In the genomic region with DNA sequence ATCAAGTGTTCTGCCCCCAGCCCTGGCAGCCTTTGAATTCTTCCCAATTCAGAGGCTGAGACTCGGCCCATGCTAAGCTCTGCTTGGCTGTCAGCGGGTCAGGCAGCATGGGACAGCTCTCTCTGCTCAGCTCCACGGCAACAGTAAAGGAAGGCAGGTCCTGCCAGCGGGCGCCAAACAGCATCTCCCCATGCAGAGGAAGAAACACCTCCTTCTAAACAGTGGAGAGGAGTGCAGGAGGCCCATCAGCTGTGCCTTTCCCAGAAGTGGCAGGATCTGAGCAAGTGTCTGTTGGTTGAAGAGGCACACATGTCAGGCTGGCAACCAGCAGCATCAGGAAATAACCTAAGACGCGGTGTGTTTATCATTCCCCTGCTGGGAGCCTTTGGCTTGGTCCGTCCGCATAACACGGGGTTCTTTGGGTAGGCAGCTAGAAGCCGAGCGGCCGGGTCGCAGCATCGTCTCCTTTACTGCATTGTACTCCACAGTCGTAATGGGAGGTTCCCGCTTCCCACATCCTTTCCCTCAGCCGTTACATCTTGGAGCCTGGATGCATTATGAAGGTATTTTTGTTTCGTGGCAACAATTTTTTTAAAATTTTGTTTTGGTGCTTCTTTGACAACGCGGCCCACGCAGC, we compare ENCODE assay signal across 9 cellular contexts. TPM values are rescaled to one million over a fixed set of nuclear protein-coding genes. Genes with fewer than 3 reads are reported as not detected.
DNase-seq lines count a peak whose midpoint lies in the region; ATAC-seq and TF ChIP-seq lines count a peak whose summit lies in the region.
"Had no signal": no experiment of that assay in that cellular context is flagged by ENCODE, and none has a peak within 500 bp of the region (broad histone marks: within the 10 kb centered on the region; RNA-seq: fewer than 3 reads in every experiment).

No MANE protein-coding gene starts in this region.

- H3K36me3 ChIP-seq in stomach (peaks cover 33 to 91% (median 89%) of the 10 kb centered on the region in 4 donors), Caco-2 (ENCODE audit: control insufficient read depth, insufficient read depth, low read length) (no peaks in the 10 kb centered on the region)

- H3K4me1 ChIP-seq in stomach (peaks cover 0 to 34% (median 8%) of the 10 kb centered on the region in 4 donors), Caco-2 (no peaks in the 10 kb centered on the region)

- CTCF ChIA-PET in Caco-2 (lab: Charles Lee), result no interaction called here

- no peaks in the 10 kb centered on the region for H3K36me3 Mint-ChIP-seq in IgD-negative memory B cell
- peaks cover 46% of the 10 kb centered on the region for H3K36me3 Mint-ChIP-seq in Caco-2 (ENCODE audit: insufficient read depth, unreplicated experiment)

- H3K27me3 Mint-ChIP-seq in IgD-negative memory B cell (no peaks in the 10 kb centered on the region), Caco-2 (ENCODE audit: insufficient read depth, unreplicated experiment) (no peaks in the 10 kb centered on the region)

- H3K27ac Mint-ChIP-seq in IgD-negative memory B cell (peak overlapping the region; percentile 94 to 99 (median 98)), Caco-2 (ENCODE audit: unreplicated experiment) (no peak overlapping the region)

- ATAC-seq in HG02938 (IDR thresholded peaks at IDR 0.05; ENCODE audit: unreplicated experiment), result no peak
- ATAC-seq in GM18870 (IDR thresholded peaks at IDR 0.05; ENCODE audit: unreplicated experiment), result no peak

- no peak for TF ChIP-seq POLR2A in stomach (IDR thresholded peaks at IDR 0.05)

- no TSS peak for BruUV-seq in Caco-2 (replicated peaks; lab: Mats Ljungman, UMichigan)

- no peaks in the 10 kb centered on the region for H3K9me3 Mint-ChIP-seq in IgD-negative memory B cell
- H3K9me3 Mint-ChIP-seq in Caco-2 (ENCODE audit: unreplicated experiment), result no peaks in the 10 kb centered on the region

- TF ChIP-seq EP300 in stomach (IDR thresholded peaks at IDR 0.05), result no peak

- H3K9me3 ChIP-seq in stomach, result no peaks in the 10 kb centered on the region
- no peaks in the 10 kb centered on the region for H3K9me3 ChIP-seq in Caco-2

- H3K4me3 ChIP-seq in stomach (no peak overlapping the region), Caco-2 (ENCODE audit: low read depth, low read length) (no peak overlapping the region)

- peak overlapping the region; percentile 50 for H3K27ac ChIP-seq in layer of hippocampus (ENCODE audit: low read depth, low read length)
- H3K27ac ChIP-seq in stomach, result peak overlapping the region; percentile 45 to 81 (median 62)

- H3K4me1 Mint-ChIP-seq in IgD-negative memory B cell (peaks cover 31 to 35% (median 34%) of the 10 kb centered on the region in 3 donors), Caco-2 (ENCODE audit: low read depth, unreplicated experiment) (no peaks in the 10 kb centered on the region)

- intact Hi-C loops in stomach (cut with DNase I; ENCODE audit: low total_unique reads), result no loop called here
- intact Hi-C loops in Caco-2 (cut with micrococcal nuclease; ENCODE audit: unreplicated experiment), result no loop called here

- H3K27me3 ChIP-seq in layer of hippocampus (ENCODE audit: control insufficient read depth, insufficient read depth, low read length), result no peaks in the 10 kb centered on the region
- no peaks in the 10 kb centered on the region for H3K27me3 ChIP-seq in stomach
- no peaks in the 10 kb centered on the region for H3K27me3 ChIP-seq in Caco-2 (replicated peaks; ENCODE audit: control insufficient read depth, insufficient read depth, low read length)

- peak; percentile 67 to 68 for DNase-seq in activated T-cell treated with anti-CD3 and anti-CD28 coated beads, Interleukin-2, amount 50 U/mL, for 48 hours
- DNase-seq in stomach (no peak), islet precursor cell (no peak), Caco-2 (no peak)
- DNase-seq: retina had no signal

- TF ChIP-seq CTCF in stomach (IDR thresholded peaks at IDR 0.05) (no peak), Caco-2 (IDR thresholded peaks at IDR 0.05; ENCODE audit: insufficient read depth in 1 of 2, low read depth in 1 of 2, low read length in 1 of 2, severe bottlenecking in 1 of 2, unreplicated experiment in 1 of 2) (no peak)

- POLR2A ChIA-PET in Caco-2 (lab: Charles Lee), result no interaction called here

- WGBS in stomach, 5 donors, result 80 to 83% (median 81%) methylated on average over 20 to 22 of the region's 22 CpGs

- H3K4me3 Mint-ChIP-seq in IgD-negative memory B cell (peak overlapping the region; percentile 75 to 93 (median 89)), Caco-2 (ENCODE audit: unreplicated experiment) (no peak overlapping the region)

RNA-seq across cellular contexts. Expression of gene NCS1, which starts 42.7 kb away (rescaled TPM):
- polyA plus RNA-seq in IgD-negative memory B cell (not detected), stomach (10 to 100 TPM in 1 of 3 donors, 1 to 10 TPM in 2; 3.2 to 26.0 (median 6.4) TPM)
- total RNA-seq in stomach (10 to 100 TPM; 12.8 to 50.0 (median 16.7) TPM), Caco-2 (2022) (18.2 and 19.1 TPM in 2 replicates)

Comparison
In these comparisons a context has a peak if more than half of its experiments do, and no peak if none do; other contexts are left out.
1. DNase-seq: peak in activated T-cell treated with anti-CD3 and anti-CD28 coated beads, Interleukin-2, amount 50 U/mL, for 48 hours (2 of 2); none in stomach (single experiment), islet precursor cell (single experiment) and Caco-2 (0 of 2).